21 cellular contexts compared by ENCODE assay signal in the genomic region with DNA sequence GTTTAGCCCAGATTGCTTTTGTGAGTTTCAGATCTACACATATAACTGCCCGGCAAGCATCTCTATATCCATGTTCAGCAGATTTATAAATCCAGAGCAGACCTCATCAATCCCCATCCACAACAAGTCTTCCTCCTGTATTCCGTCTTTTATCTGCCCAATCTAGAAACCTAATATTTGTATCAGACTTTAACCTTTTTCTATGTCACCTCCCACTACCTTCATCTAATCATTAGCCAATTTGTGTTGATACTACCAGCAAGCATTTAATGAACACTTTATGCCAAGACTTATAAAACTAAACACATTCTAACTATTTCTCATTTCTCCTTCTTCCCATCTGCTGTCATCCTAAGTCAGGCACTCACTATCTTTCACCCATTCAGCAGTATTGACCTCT.
DNase-seq lines count a peak whose midpoint lies in the region; ATAC-seq, FAIRE-seq and TF ChIP-seq lines count a peak whose summit lies in the region.
"Had no signal": no experiment of that assay in that cellular context is flagged by ENCODE, and none has a peak within 500 bp of the region (broad histone marks: within the 10 kb centered on the region; RNA-seq: fewer than 3 reads in every experiment).

No MANE protein-coding gene starts in this region.

- TF ChIP-seq POLR2A in HepG2 (IDR thresholded peaks at IDR 0.05; ENCODE audit: insufficient read depth in 1 of 2, low read depth in 2 of 2, low read length in 2 of 2) (no peak), right lobe of liver (IDR thresholded peaks at IDR 0.05) (no peak), gastrocnemius medialis (IDR thresholded peaks at IDR 0.05) (no peak), uterus (IDR thresholded peaks at IDR 0.05) (no peak)

- TF ChIP-seq CTCF in liver (IDR thresholded peaks at IDR 0.05; ENCODE audit: low read depth, low read length, missing input control) = no peak
- no peak for TF ChIP-seq CTCF in HepG2 (CRISPR knock-in tag; IDR thresholded peaks at IDR 0.05)
- TF ChIP-seq CTCF in right lobe of liver (IDR thresholded peaks at IDR 0.05) = no peak
- no peak for TF ChIP-seq CTCF in gastrocnemius medialis (IDR thresholded peaks at IDR 0.05 in 4 of 5, conservative IDR thresholded peaks at IDR 0.05 in 1 of 5)
- TF ChIP-seq CTCF in uterus (IDR thresholded peaks at IDR 0.05) = no peak

- H3K9ac ChIP-seq in liver (ENCODE audit: low read depth in 1 of 2, low read length in 2 of 2) (no peak overlapping the region), HepG2 (ENCODE audit: insufficient read depth, low read depth, low read length) (no peak overlapping the region)
- H3K9ac ChIP-seq: BLaER1 treated with 17β-estradiol and CSF1 and Interleukin-3, amounts not matched to agents 10 nM and 100 nM had no signal

- no peaks in the 10 kb centered on the region for H3K79me2 ChIP-seq in HepG2 (ENCODE audit: insufficient read depth, low read length)

- CTCF ChIA-PET in HepG2 (lab: Yijun Ruan, JAX; ENCODE audit: low intra/inter-chr PET ratio, low total read pairs) = no interaction called here

- H3K36me3 ChIP-seq in liver (ENCODE audit: control insufficient read depth in 4 of 4, insufficient read depth in 3 of 4, low read depth in 1 of 4, low read length in 3 of 4) (no peaks in the 10 kb centered on the region), HepG2 (replicated peaks in 1 of 2; ENCODE audit: control insufficient read depth in 1 of 2, insufficient read depth in 2 of 2, low read length in 2 of 2) (no peaks in the 10 kb centered on the region), right lobe of liver (no peaks in the 10 kb centered on the region), gastrocnemius medialis (no peaks in the 10 kb centered on the region), uterus (no peaks in the 10 kb centered on the region)

- ATAC-seq in HepG2 (no peak), right lobe of liver (peak; percentile 71 to 80 (median 77)), gastrocnemius medialis (no peak), HG02571 (IDR thresholded peaks at IDR 0.05; ENCODE audit: unreplicated experiment) (no peak)
- ATAC-seq: A549 had no signal

- DNase-seq in HepG2 (ENCODE audit: low spot score) = no peak
- DNase-seq in right lobe of liver = no peak
- no peak for DNase-seq in gastrocnemius medialis
- DNase-seq in uterus = no peak
- no peak for DNase-seq in C1 segment of cervical spinal cord (lab: John Stamatoyannopoulos, UW)
- DNase-seq in hepatic stellate cell (ENCODE audit: low spot score) = no peak
- DNase-seq: AML-193; CD4-positive, alpha-beta memory T cell; CD4-positive, CD25-positive, alpha-beta regulatory T cell; CD8-positive, alpha-beta memory T cell; COR-L47; DMS79 treated with DMSO at 0.1 percent for 48 hours; GF-D8 had no signal

- TF ChIP-seq RAD21 in liver (IDR thresholded peaks at IDR 0.05) = peak in 1 of 2 donors; percentile 34
- no peak for TF ChIP-seq RAD21 in HepG2 (CRISPR knock-in tag; IDR thresholded peaks at IDR 0.05)

- peak overlapping the region in 1 of 2 donors; percentile 43 for H3K27ac ChIP-seq in liver (ENCODE audit: low read depth in 1 of 2, low read length in 2 of 2)
- H3K27ac ChIP-seq in HepG2 (ENCODE audit: extremely low read length, insufficient read depth, low read length) = no peak overlapping the region
- peak overlapping the region in 1 of 3 donors; percentile 60 for H3K27ac ChIP-seq in right lobe of liver
- peak overlapping the region; percentile 1 to 82 (median 70) for H3K27ac ChIP-seq in gastrocnemius medialis
- H3K27ac ChIP-seq in uterus = peak overlapping the region; percentile 43 to 85
- H3K27ac ChIP-seq: 22Rv1; BLaER1 treated with 17β-estradiol and CSF1 and Interleukin-3, amounts not matched to agents 10 nM and 100 nM had no signal

- no peaks in the 10 kb centered on the region for H4K20me1 ChIP-seq in HepG2 (ENCODE audit: insufficient read depth, low read length)

- WGBS in liver = 63% methylated on average over 2 of the region's 2 CpGs
- WGBS in HepG2 (ENCODE audit: low lambda C conversion rate) = 17% methylated on average over 2 of the region's 2 CpGs
- WGBS in right lobe of liver (ENCODE audit: insufficient coverage, low coverage, low lambda C conversion rate, missing lambda C conversion rate) = 53% methylated on average over 2 of the region's 2 CpGs

- H3K4me1 ChIP-seq in liver (ENCODE audit: control insufficient read depth in 4 of 4, insufficient read depth in 4 of 4, low read length in 3 of 4) (peaks cover 0 to 26% (median 19%) of the 10 kb centered on the region in 4 donors), HepG2 (ENCODE audit: insufficient read depth, low read length) (no peaks in the 10 kb centered on the region), right lobe of liver (peaks cover 0 to 30% (median 8%) of the 10 kb centered on the region in 4 donors), gastrocnemius medialis (peaks cover 25 to 30% of the 10 kb centered on the region in 2 donors), uterus (peaks cover 0 to 42% of the 10 kb centered on the region in 2 donors)
- H3K4me1 ChIP-seq: BLaER1 treated with 17β-estradiol and CSF1 and Interleukin-3, amounts not matched to agents 10 nM and 100 nM had no signal

- H2AFZ ChIP-seq in HepG2 (ENCODE audit: low read length) = no peak overlapping the region

- no TSS peak for BruUV-seq in HepG2 (replicated peaks; lab: Mats Ljungman, UMichigan)

- H3K27me3 ChIP-seq in liver (ENCODE audit: control insufficient read depth in 4 of 4, insufficient read depth in 4 of 4, low read length in 3 of 4) (no peaks in the 10 kb centered on the region), HepG2 (ENCODE audit: control insufficient read depth in 1 of 2, insufficient read depth in 2 of 2, low read length in 2 of 2) (no peaks in the 10 kb centered on the region), right lobe of liver (no peaks in the 10 kb centered on the region), gastrocnemius medialis (no peaks in the 10 kb centered on the region), uterus (no peaks in the 10 kb centered on the region)
- H3K27me3 ChIP-seq: BLaER1 treated with 17β-estradiol and CSF1 and Interleukin-3, amounts not matched to agents 10 nM and 100 nM had no signal

- no peak for TF ChIP-seq EP300 in HepG2 (IDR thresholded peaks at IDR 0.05; ENCODE audit: low read depth in 2 of 2, low read length in 2 of 2)
- no peak for TF ChIP-seq EP300 in HepG2 (CRISPR knock-in tag; IDR thresholded peaks at IDR 0.05; ENCODE audit: borderline replicate concordance)

- intact Hi-C loops in HepG2 (cut with micrococcal nuclease; ENCODE audit: unreplicated experiment) (no loop called here), right lobe of liver (cut with DNase I) (no loop called here), gastrocnemius medialis (cut with DNase I; ENCODE audit: low total_unique reads) (no loop called here), uterus (cut with DNase I; ENCODE audit: low total_unique reads) (loop anchor here (10.0 kb wide), 1 partner anchor 90 kb away; no protein-coding TSS in a partner anchor)

- no peak overlapping the region for H3K4me3 ChIP-seq in liver (ENCODE audit: low read depth in 1 of 3, low read length in 3 of 3)
- H3K4me3 ChIP-seq in HepG2 (replicated peaks in 1 of 3; ENCODE audit: insufficient read depth in 1 of 3, low read depth in 2 of 3, low read length in 3 of 3) = no peak overlapping the region
- no peak overlapping the region for H3K4me3 ChIP-seq in right lobe of liver
- no peak overlapping the region for H3K4me3 ChIP-seq in gastrocnemius medialis
- no peak overlapping the region for H3K4me3 ChIP-seq in uterus
- H3K4me3 ChIP-seq: A549; BLaER1 treated with 17β-estradiol and CSF1 and Interleukin-3, amounts not matched to agents 10 nM and 100 nM had no signal

- POLR2A ChIA-PET in HepG2 (lab: Yijun Ruan, JAX) = no interaction called here

- in situ Hi-C loops in HepG2 (cut with HindIII; ENCODE audit: extremely low pct_ligation_motif_present, low pct_unique_long_range_greater_than_20kb) (no loop called here), gastrocnemius medialis (cut with MboI; ENCODE audit: low sequenced_read_pairs in 4 of 4) (loop anchor here in 2 of 4 donors (10.0 to 25.0 kb wide), 2 partner anchors 90 to 93 kb away; no protein-coding TSS in a partner anchor)

- H3K9me3 ChIP-seq in liver (ENCODE audit: control insufficient read depth in 4 of 4, low read length in 3 of 4) (no peaks in the 10 kb centered on the region), HepG2 (ENCODE audit: low read length) (no peaks in the 10 kb centered on the region), right lobe of liver (no peaks in the 10 kb centered on the region), gastrocnemius medialis (no peaks in the 10 kb centered on the region), uterus (no peaks in the 10 kb centered on the region)
- H3K9me3 ChIP-seq: A549; BLaER1 treated with 17β-estradiol and CSF1 and Interleukin-3, amounts not matched to agents 10 nM and 100 nM had no signal

- no peak for FAIRE-seq in HepG2 (lab: Jason Lieb, UNC)
- FAIRE-seq: A549, G401.6, GM12891, GM19239 had no signal

- no peak overlapping the region for H3K4me2 ChIP-seq in HepG2 (ENCODE audit: low read depth, low read length)
- H3K4me2 ChIP-seq: A549; BLaER1 treated with 17β-estradiol and CSF1 and Interleukin-3, amounts not matched to agents 10 nM and 100 nM had no signal

TF ChIP-seq in liver, 16 proteins besides CTCF, POLR2A, EP300 and RAD21:
- TF ChIP-seq RXRA (IDR thresholded peaks at IDR 0.05) = peak; percentile 24 to 26
- peak; percentile 68 to 83 for TF ChIP-seq HNF4A (conservative IDR thresholded peaks at IDR 0.05)
- TF ChIP-seq, protein P1, sequence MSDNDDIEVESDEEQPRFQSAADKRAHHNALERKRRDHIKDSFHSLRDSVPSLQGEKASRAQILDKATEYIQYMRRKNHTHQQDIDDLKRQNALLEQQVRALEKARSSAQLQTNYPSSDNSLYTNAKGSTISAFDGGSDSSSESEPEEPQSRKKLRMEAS (IDR thresholded peaks at IDR 0.05) = no peak
- TF ChIP-seq HNF4G (IDR thresholded peaks at IDR 0.05) = peak; percentile 59
- peak; percentile 72 for TF ChIP-seq SP1 (IDR thresholded peaks at IDR 0.05)

Comparison
In these comparisons a context has a peak if more than half of its experiments do, and no peak if none do; other contexts are left out.
1. ATAC-seq: peak in right lobe of liver (4 of 4); none in HepG2 (single experiment), gastrocnemius medialis (0 of 2) and HG02571 (single experiment).